Comparison of ENCODE assay signal across 25 cellular contexts in the genomic region with DNA sequence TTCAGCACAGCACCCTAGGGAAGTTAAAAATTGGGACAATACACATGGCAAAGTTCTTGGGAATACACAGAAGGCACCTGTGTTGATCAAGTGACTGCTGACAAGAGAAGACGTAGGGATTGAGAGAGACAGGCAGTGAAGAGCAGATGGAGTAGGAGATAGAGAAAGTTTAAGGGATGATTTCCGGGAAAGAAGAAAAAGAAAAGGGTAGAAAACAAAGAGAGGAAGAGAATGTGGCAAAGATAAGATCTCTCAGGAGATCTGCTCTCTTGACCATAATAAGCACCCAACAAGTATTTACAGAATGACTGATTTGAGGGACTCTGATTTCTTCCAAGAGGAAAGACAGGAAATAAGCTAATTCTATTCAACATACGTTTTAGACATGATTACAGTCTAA. TPM values are rescaled to one million over a fixed set of nuclear protein-coding genes. Genes with fewer than 3 reads are reported as not detected.
DNase-seq lines count a peak whose midpoint lies in the region; ATAC-seq, FAIRE-seq and TF ChIP-seq lines count a peak whose summit lies in the region.
"Had no signal": no experiment of that assay in that cellular context is flagged by ENCODE, and none has a peak within 500 bp of the region (broad histone marks: within the 10 kb centered on the region; RNA-seq: fewer than 3 reads in every experiment).

No MANE protein-coding gene starts in this region.

- BruUV-seq in K562 (replicated peaks; lab: Mats Ljungman, UMichigan), result no TSS peak

- no peak for TF ChIP-seq EP300 in K562 (IDR thresholded peaks at IDR 0.05; ENCODE audit: low read length)

- no peak overlapping the region for H3K4me3 ChIP-seq in K562
- H3K4me3 ChIP-seq: cardiac muscle cell, dorsolateral prefrontal cortex, gastrocnemius medialis, uterus had no signal

- no peaks in the 10 kb centered on the region for H3K36me3 ChIP-seq in K562 (ENCODE audit: control insufficient read depth, insufficient read depth, low read length)
- H3K36me3 ChIP-seq: cardiac muscle cell, gastrocnemius medialis, uterus had no signal

- no peaks in the 10 kb centered on the region for H3K9me3 ChIP-seq in K562 (replicated peaks; ENCODE audit: control insufficient read depth, insufficient read depth, low read depth, low read length)
- H3K9me3 ChIP-seq: gastrocnemius medialis, uterus had no signal

- CTCF ChIA-PET in activated CD4-positive, alpha-beta T cell treated with anti-CD3 and anti-CD28 coated beads, Interleukin-2, amount 10 ng/mL, durations not matched to agents 7 days and 5 days (lab: Charles Lee), result interaction anchor here (2.1 kb wide), 1 partner anchor 18 kb away, joined by 6 read pairs; no protein-coding TSS in a partner anchor
- CTCF ChIA-PET in K562 (lab: Yijun Ruan, JAX; ENCODE audit: low intra/inter-chr PET ratio), result no interaction called here

- WGBS in K562 (ENCODE audit: insufficient coverage, low coverage, missing lambda C conversion rate), result 12% methylated on average over 3 of the region's 3 CpGs

- peaks cover 10% of the 10 kb centered on the region for H3K27me3 Mint-ChIP-seq in activated CD4-positive, alpha-beta T cell treated with anti-CD3 and anti-CD28 coated beads, Interleukin-2, amount 10 ng/mL, durations not matched to agents 7 days and 5 days

- TF ChIP-seq POLR2A in K562 (conservative IDR thresholded peaks at IDR 0.05), result no peak

- no peak for TF ChIP-seq RAD21 in K562 (CRISPR knock-in tag; conservative IDR thresholded peaks at IDR 0.05 in 1 of 2, IDR thresholded peaks at IDR 0.05 in 1 of 2)

- peak overlapping the region; percentile 14 for H3K27ac Mint-ChIP-seq in activated CD4-positive, alpha-beta T cell treated with anti-CD3 and anti-CD28 coated beads, Interleukin-2, amount 10 ng/mL, durations not matched to agents 7 days and 5 days
- H3K27ac Mint-ChIP-seq: activated CD8-positive, alpha-beta T cell treated with anti-CD3 and anti-CD28 coated beads, Interleukin-2, amount 10 ng/mL, durations not matched to agents 7 days and 5 days had no signal

- H3K9ac ChIP-seq in K562 (ENCODE audit: insufficient read depth in 1 of 2, low read depth in 2 of 2, low read length in 2 of 2), result no peak overlapping the region

- peak overlapping the region; percentile 14 for H3K4me3 Mint-ChIP-seq in activated CD4-positive, alpha-beta T cell treated with anti-CD3 and anti-CD28 coated beads, Interleukin-2, amount 10 ng/mL, durations not matched to agents 7 days and 5 days
- H3K4me3 Mint-ChIP-seq: activated CD8-positive, alpha-beta T cell treated with anti-CD3 and anti-CD28 coated beads, Interleukin-2, amount 10 ng/mL, durations not matched to agents 7 days and 5 days had no signal

- in situ Hi-C loops in K562 (cut with MboI), result no loop called here

- H3K9me1 ChIP-seq in K562 (ENCODE audit: control insufficient read depth, insufficient read depth, low read length), result no peaks in the 10 kb centered on the region

- no peak overlapping the region for H3K4me2 ChIP-seq in K562 (ENCODE audit: insufficient read depth, low read length)

- ATAC-seq in K562, result no peak
- ATAC-seq in HG03045 (IDR thresholded peaks at IDR 0.05; ENCODE audit: unreplicated experiment), result no peak
- ATAC-seq in HG02852 (IDR thresholded peaks at IDR 0.05; ENCODE audit: unreplicated experiment), result no peak
- ATAC-seq: activated CD8-positive, alpha-beta T cell treated with anti-CD3 and anti-CD28 coated beads, Interleukin-2, amount 10 ng/mL, durations not matched to agents 7 days and 5 days had no signal

- H3K36me3 Mint-ChIP-seq in activated CD4-positive, alpha-beta T cell treated with anti-CD3 and anti-CD28 coated beads, Interleukin-2, amount 10 ng/mL, durations not matched to agents 7 days and 5 days (ENCODE audit: low read depth), result peaks cover 3% of the 10 kb centered on the region

- no peak for DNase-seq in activated CD4-positive, alpha-beta T cell treated with anti-CD3 and anti-CD28 coated beads, Interleukin-2, amount 10 ng/mL, durations not matched to agents 7 days and 5 days
- no peak for DNase-seq in activated CD4-positive, alpha-beta T cell treated with anti-CD3 and anti-CD28 coated beads for 4 hours
- DNase-seq in HT-29 (ENCODE audit: low spot score), result peak; percentile 30
- no peak for DNase-seq in K562 (ENCODE audit: extremely low read depth in 1 of 4, low spot score in 3 of 4)
- peak; percentile 90 for DNase-seq in pulmonary artery endothelial cell (ENCODE audit: low read depth, low spot score)
- no peak for DNase-seq in NCI-H1417 treated with DMSO at 0.1 percent for 48 hours (lab: John Stamatoyannopoulos, UW)
- DNase-seq: ACHN; activated CD8-positive, alpha-beta T cell treated with anti-CD3 and anti-CD28 coated beads, Interleukin-2, amount 10 ng/mL, durations not matched to agents 7 days and 5 days; activated T-cell treated with anti-CD3 and anti-CD28 coated beads, Interleukin-2, amount 50 U/mL, for 4 hours; DMS79; dorsolateral prefrontal cortex; erythroblast; gastrocnemius medialis; KG1; NCI-H1092; NCI-H2107; NCI-H510A treated with DMSO at 0.1 percent for 48 hours; RPMI8226; stimulated activated CD4-positive, alpha-beta T cell treated with anti-CD3 and anti-CD28 coated beads, Interleukin-4, amount 100 ng/mL, for 24 hours; substantia nigra; uterus had no signal

- H3K4me1 Mint-ChIP-seq in activated CD4-positive, alpha-beta T cell treated with anti-CD3 and anti-CD28 coated beads, Interleukin-2, amount 10 ng/mL, durations not matched to agents 7 days and 5 days, result peaks cover 56% of the 10 kb centered on the region

- POLR2A ChIA-PET in activated CD4-positive, alpha-beta T cell treated with anti-CD3 and anti-CD28 coated beads, Interleukin-2, amount 10 ng/mL, durations not matched to agents 7 days and 5 days (lab: Charles Lee), result no interaction called here
- POLR2A ChIA-PET in K562 (lab: Yijun Ruan, JAX), result interaction anchor here (4.6 kb wide), 1 partner anchor 14 kb away, joined by 22 read pairs; the partner anchor contains the start of gene RALA

- peaks cover 4 to 6% of the 10 kb centered on the region in 2 experiments; a peak in 3 of 5 replicates for H3K4me1 ChIP-seq in K562 (replicated peaks in 1 of 2; ENCODE audit: control insufficient read depth in 2 of 2, insufficient read depth in 2 of 2, low read length in 2 of 2)
- H3K4me1 ChIP-seq: gastrocnemius medialis, uterus had no signal

- no peaks in the 10 kb centered on the region for H3K79me2 ChIP-seq in K562 (ENCODE audit: control insufficient read depth, insufficient read depth, low read length)

- no peak for FAIRE-seq in K562 (lab: Jason Lieb, UNC)

- no peaks in the 10 kb centered on the region for H3K27me3 ChIP-seq in K562 (ENCODE audit: control insufficient read depth in 2 of 2, insufficient read depth in 2 of 2, low read length in 2 of 2)
- H3K27me3 ChIP-seq: uterus had no signal

- no peak overlapping the region for H3K27ac ChIP-seq in K562 (ENCODE audit: extremely low read depth, low read depth, low read length)
- H3K27ac ChIP-seq: cardiac muscle cell, dorsolateral prefrontal cortex, gastrocnemius medialis, VCaP had no signal

- H4K20me1 ChIP-seq in K562 (replicated peaks; ENCODE audit: control insufficient read depth, insufficient read depth, low read length), result no peaks in the 10 kb centered on the region

- H2AFZ ChIP-seq in K562 (ENCODE audit: low read depth, low read length), result no peak overlapping the region

- peaks cover 2% of the 10 kb centered on the region for H3K9me3 Mint-ChIP-seq in activated CD4-positive, alpha-beta T cell treated with anti-CD3 and anti-CD28 coated beads, Interleukin-2, amount 10 ng/mL, durations not matched to agents 7 days and 5 days
- H3K9me3 Mint-ChIP-seq: activated T-cell treated with anti-CD3 and anti-CD28 coated beads, Interleukin-2, amount 50 U/mL, for 4 hours had no signal

- intact Hi-C loops in K562 (cut with micrococcal nuclease), result no loop called here

- no peak for TF ChIP-seq CTCF in K562 (IDR thresholded peaks at IDR 0.05 in 2 of 3, conservative IDR thresholded peaks at IDR 0.05 in 1 of 3; ENCODE audit: insufficient read depth in 2 of 3, low read depth in 1 of 3, low read length in 3 of 3)

RNA-seq across cellular contexts. Expression of gene RALA, which starts 15.1 kb away (rescaled TPM):
- total RNA-seq in activated CD4-positive, alpha-beta T cell treated with anti-CD3 and anti-CD28 coated beads, Interleukin-2, amount 10 ng/mL, durations not matched to agents 7 days and 5 days, result 10 to 100 TPM; 34.1 to 34.2 TPM
- 5.7 and 7.6 TPM in 2 replicates for total RNA-seq in HT-29 (2014; rRNA removed; shearing (Covaris generic))
- 8.4 and 9.2 TPM in 2 replicates for total RNA-seq in K562 (2011; cell fraction: chromatin; rRNA removed; ENCODE audit: low replicate concordance)
- 8.0 and 11.1 TPM in 2 replicates for total RNA-seq in K562 (2011; cell fraction: nucleolus; rRNA removed)
- 10.6 and 21.0 TPM in 2 replicates for total RNA-seq in K562 (2011; cell fraction: nucleoplasm; rRNA removed)
- 7.7 and 9.7 TPM in 2 replicates for total RNA-seq in K562 (2014; rRNA removed)
- 25.7 and 27.1 TPM in 2 replicates for total RNA-seq in K562 (2014; rRNA removed; fragmentation: Illumina TruSeq; extraction: Trizol)
- 21.5 and 25.6 TPM in 2 replicates for total RNA-seq in K562 (2015; rRNA removed; fragmentation: Illumina TruSeq; extraction: Trizol)
- 25.9 and 26.1 TPM in 2 replicates for total RNA-seq in K562 (2021)
- 21.8 and 27.7 TPM in 2 replicates for polyA plus RNA-seq in K562 (2011; rRNA removed)
- 6.7 and 9.2 TPM in 2 replicates for polyA plus RNA-seq in K562 (2011; cell fraction: cytosol; rRNA removed)
- polyA plus RNA-seq in K562 (2011; cell fraction: nucleus; rRNA removed), result 5.5 and 6.9 TPM in 2 replicates
- polyA plus RNA-seq in K562 (2012), result 27.7 and 49.2 TPM in 2 replicates
- 23.8 and 28.0 TPM in 2 replicates for polyA plus RNA-seq in K562 (2014; fragmentation: Illumina TruSeq; extraction: Trizol)
- polyA plus RNA-seq in K562 (2014; fragmentation: Nextera tagmentation; extraction: Ambion mirVana), result 1 to 10 TPM; 7.2 to 9.7 TPM
- 25.9 and 27.8 TPM in 2 replicates for polyA plus RNA-seq in K562 (2014; rRNA removed)
- 44.3 and 45.6 TPM in 2 replicates for polyA minus RNA-seq in K562 (2011; rRNA and poly(A)+ RNA removed)
- polyA minus RNA-seq in K562 (2011; cell fraction: cytosol; rRNA and poly(A)+ RNA removed), result 16.7 and 18.3 TPM in 2 replicates
- 10.5 and 14.3 TPM in 2 replicates for polyA minus RNA-seq in K562 (2011; cell fraction: nucleus; rRNA and poly(A)+ RNA removed)
- total RNA-seq in pulmonary artery endothelial cell, result 122 and 179 TPM in 2 replicates

RNA-seq across cellular contexts. Expression of gene YAE1, which starts 42.1 kb away (rescaled TPM):
- 10 to 100 TPM; 12.1 to 16.1 TPM for total RNA-seq in activated CD4-positive, alpha-beta T cell treated with anti-CD3 and anti-CD28 coated beads, Interleukin-2, amount 10 ng/mL, durations not matched to agents 7 days and 5 days
- 17.5 and 19.3 TPM in 2 replicates for total RNA-seq in HT-29 (2014; rRNA removed; shearing (Covaris generic))
- total RNA-seq in K562 (2011; cell fraction: chromatin; rRNA removed; ENCODE audit: low replicate concordance), result 15.3 and 52.6 TPM in 2 replicates
- 11.7 and 19.3 TPM in 2 replicates for total RNA-seq in K562 (2011; cell fraction: nucleolus; rRNA removed)
- total RNA-seq in K562 (2011; cell fraction: nucleoplasm; rRNA removed), result 28.8 and 50.9 TPM in 2 replicates
- total RNA-seq in K562 (2014; rRNA removed) (16.3 and 29.6 TPM in 2 replicates), K562 (2014; rRNA removed; fragmentation: Illumina TruSeq; extraction: Trizol) (28.5 and 30.1 TPM in 2 replicates), K562 (2015; rRNA removed; fragmentation: Illumina TruSeq; extraction: Trizol) (28.1 and 29.5 TPM in 2 replicates), K562 (2021) (15.2 and 17.9 TPM in 2 replicates), pulmonary artery endothelial cell (25.6 and 28.4 TPM in 2 replicates)
- polyA plus RNA-seq in K562 (2011; rRNA removed) (27.3 and 41.2 TPM in 2 replicates), K562 (2014; fragmentation: Illumina TruSeq; extraction: Trizol) (23.4 and 27.4 TPM in 2 replicates), K562 (2014; fragmentation: Nextera tagmentation; extraction: Ambion mirVana) (10 to 100 TPM; 60.6 to 63.4 TPM), K562 (2014; rRNA removed) (35.0 and 36.7 TPM in 2 replicates)
- polyA plus RNA-seq in K562 (2011; cell fraction: cytosol; rRNA removed), result 5.7 and 11.3 TPM in 2 replicates
- polyA plus RNA-seq in K562 (2011; cell fraction: nucleus; rRNA removed), result 23.0 and 30.6 TPM in 2 replicates
- polyA plus RNA-seq in K562 (2012), result 16.8 and 21.2 TPM in 2 replicates
- 37.4 and 49.6 TPM in 2 replicates for polyA minus RNA-seq in K562 (2011; rRNA and poly(A)+ RNA removed)
- polyA minus RNA-seq in K562 (2011; cell fraction: cytosol; rRNA and poly(A)+ RNA removed), result 8.2 and 9.3 TPM in 2 replicates
- polyA minus RNA-seq in K562 (2011; cell fraction: nucleus; rRNA and poly(A)+ RNA removed), result 29.8 and 56.1 TPM in 2 replicates

Comparison
In these comparisons a context has a peak if more than half of its experiments do, and no peak if none do; other contexts are left out.
1. DNase-seq: peak in HT-29 (single experiment) and pulmonary artery endothelial cell (single experiment); none in activated CD4-positive, alpha-beta T cell treated with anti-CD3 and anti-CD28 coated beads, Interleukin-2, amount 10 ng/mL, durations not matched to agents 7 days and 5 days (single experiment), activated CD4-positive, alpha-beta T cell treated with anti-CD3 and anti-CD28 coated beads for 4 hours (0 of 2), K562 (0 of 4) and NCI-H1417 treated with DMSO at 0.1 percent for 48 hours (single experiment).